8 cellular contexts compared by ENCODE assay signal in genomic region chr3:170909129-170909903, GRCh38.
DNase-seq lines count a peak whose midpoint lies in the region; ATAC-seq and TF ChIP-seq lines count a peak whose summit lies in the region.

No MANE protein-coding gene starts in this region.

- peak overlapping the region; percentile 93 to 99 (median 97) for H3K4me3 Mint-ChIP-seq in nephron

- peaks cover 39% of the 10 kb centered on the region for H3K27me3 ChIP-seq in BLaER1
- peaks cover 0 to 5% of the 10 kb centered on the region in 2 donors for H3K27me3 ChIP-seq in duodenal mucosa (ENCODE audit: control insufficient read depth in 1 of 2, insufficient read depth in 2 of 2, low read length in 2 of 2)

- no peak for ATAC-seq in HG02981 (IDR thresholded peaks at IDR 0.05; ENCODE audit: unreplicated experiment)
- ATAC-seq in GM21390 (IDR thresholded peaks at IDR 0.05; ENCODE audit: unreplicated experiment), result no peak

- no peaks in the 10 kb centered on the region for H3K36me3 Mint-ChIP-seq in nephron (ENCODE audit: low read depth)

- H3K9me3 Mint-ChIP-seq in nephron, result peaks cover 19% of the 10 kb centered on the region

- peaks cover 39% of the 10 kb centered on the region for H3K9me3 ChIP-seq in BLaER1
- peaks cover 8 to 13% of the 10 kb centered on the region in 2 donors for H3K9me3 ChIP-seq in duodenal mucosa (ENCODE audit: control insufficient read depth in 1 of 2, low read length in 2 of 2)

- H3K4me3 ChIP-seq in BLaER1, result 0 out of 2 replicates have a peak overlapping the region, but pooled peaks have one; percentile 69
- H3K4me3 ChIP-seq in duodenal mucosa (ENCODE audit: low read depth in 1 of 2, low read length in 2 of 2), result peak overlapping the region; percentile 68 to 77

- DNase-seq in LoVo (ENCODE audit: low spot score), result peak; percentile 68
- no peak for DNase-seq in RPMI8226
- no peak for DNase-seq in DMS153 (lab: John Stamatoyannopoulos, UW)

- H3K27me3 Mint-ChIP-seq in nephron (ENCODE audit: low read depth), result peaks cover 12% of the 10 kb centered on the region

- peak overlapping the region in 2 of 3 experiments; percentile 7 to 46 for H3K27ac Mint-ChIP-seq in nephron

- H3K27ac ChIP-seq in BLaER1, result no peak overlapping the region
- no peak overlapping the region for H3K27ac ChIP-seq in duodenal mucosa (ENCODE audit: low read depth, low read length)

- TF ChIP-seq CTCF in nephron (IDR thresholded peaks at IDR 0.05; ENCODE audit: unreplicated experiment in 3 of 3), result no peak

- H3K9ac ChIP-seq in BLaER1 (no peak overlapping the region), duodenal mucosa (ENCODE audit: low read depth in 1 of 2, low read length in 2 of 2) (no peak overlapping the region)

- H3K4me1 ChIP-seq in BLaER1 (0 out of 2 replicates have a peak, but pooled peaks cover 11% of the 10 kb centered on the region), duodenal mucosa (ENCODE audit: control insufficient read depth in 1 of 2, insufficient read depth in 2 of 2, low read length in 2 of 2) (peaks cover 9 to 12% of the 10 kb centered on the region in 2 donors)

- H3K4me1 Mint-ChIP-seq in nephron, result peaks cover 13% of the 10 kb centered on the region

- no peak overlapping the region for H3K4me2 ChIP-seq in BLaER1

- no peaks in the 10 kb centered on the region for H4K20me1 ChIP-seq in BLaER1

- H3K36me3 ChIP-seq in BLaER1, result no peaks in the 10 kb centered on the region
- H3K36me3 ChIP-seq in duodenal mucosa (ENCODE audit: control insufficient read depth in 1 of 2, insufficient read depth in 2 of 2, low read length in 2 of 2), result no peaks in the 10 kb centered on the region
